In genomic region chr18:57859314-57859713, GRCh38 we compare ENCODE assay signal across 9 cellular contexts. TPM values are rescaled to one million over a fixed set of nuclear protein-coding genes. Genes with fewer than 3 reads are reported as not detected.
DNase-seq lines count a peak whose midpoint lies in the region; ATAC-seq and TF ChIP-seq lines count a peak whose summit lies in the region.
"Had no signal": no experiment of that assay in that cellular context is flagged by ENCODE, and none has a peak within 500 bp of the region (broad histone marks: within the 10 kb centered on the region; RNA-seq: fewer than 3 reads in every experiment).

No MANE protein-coding gene starts in this region.

- no peak overlapping the region for H3K27ac ChIP-seq in lower lobe of right lung

- H3K27ac Mint-ChIP-seq in Calu3 (ENCODE audit: unreplicated experiment): no peak overlapping the region
- H3K27ac Mint-ChIP-seq in activated B cell treated with CpG ODN at 0.5 μM for 24 hours: no peak overlapping the region

- H3K36me3 Mint-ChIP-seq in Calu3 (ENCODE audit: insufficient read depth, unreplicated experiment): no peaks in the 10 kb centered on the region
- H3K36me3 Mint-ChIP-seq in activated B cell treated with CpG ODN at 0.5 μM for 24 hours (ENCODE audit: low read depth): no peaks in the 10 kb centered on the region

- H3K4me1 Mint-ChIP-seq in Calu3 (ENCODE audit: low read depth, unreplicated experiment): peaks cover 15% of the 10 kb centered on the region
- no peaks in the 10 kb centered on the region for H3K4me1 Mint-ChIP-seq in activated B cell treated with CpG ODN at 0.5 μM for 24 hours

- TF ChIP-seq CTCF in Calu3 (IDR thresholded peaks at IDR 0.05; ENCODE audit: unreplicated experiment) (peak; percentile 36), activated B cell treated with CpG ODN at 0.5 μM for 24 hours (IDR thresholded peaks at IDR 0.05) (no peak), lower lobe of right lung (IDR thresholded peaks at IDR 0.05) (peak; percentile 40)

- ATAC-seq in GM18909 (IDR thresholded peaks at IDR 0.05; ENCODE audit: poor library complexity, unreplicated experiment) (peak; percentile 59), activated B cell treated with CpG ODN at 0.5 μM for 24 hours (ENCODE audit: low read depth) (peak; percentile 54), lower lobe of right lung (peak; percentile 58 to 66), GM21367 (IDR thresholded peaks at IDR 0.05; ENCODE audit: unreplicated experiment) (no peak)

- no peaks in the 10 kb centered on the region for H3K9me3 ChIP-seq in lower lobe of right lung

- no peaks in the 10 kb centered on the region for H3K27me3 ChIP-seq in lower lobe of right lung (ENCODE audit: low read depth)

- H3K4me3 Mint-ChIP-seq in Calu3 (ENCODE audit: low read depth, unreplicated experiment) (no peak overlapping the region), activated B cell treated with CpG ODN at 0.5 μM for 24 hours (no peak overlapping the region)

- intact Hi-C loops in Calu3 (cut with micrococcal nuclease; ENCODE audit: unreplicated experiment) (loop anchor here (10.0 kb wide), 1 partner anchor 145 kb away; no protein-coding TSS in a partner anchor), activated B cell treated with CpG ODN at 0.5 μM for 24 hours (cut with micrococcal nuclease) (loop anchor here (1.0 to 2.0 kb wide), 2 partner anchors 57 to 229 kb away; partner anchors contain the start of gene ATP8B1), lower lobe of right lung (cut with DNase I) (no loop called here)

- CTCF ChIA-PET in Calu3 (lab: Charles Lee): interaction anchor here (0.9 to 1.4 kb wide), 2 partner anchors 269 to 456 kb away, joined by 3 read pairs; no protein-coding TSS in a partner anchor
- CTCF ChIA-PET in activated B cell treated with CpG ODN at 0.5 μM for 24 hours (lab: Charles Lee): interaction anchor here (0.8 to 1.5 kb wide), 5 partner anchors 9 to 229 kb away, joined by 3 to 7 read pairs (median 3); no protein-coding TSS in a partner anchor

- no TSS peak for BruUV-seq in Calu3 (replicated peaks; lab: Mats Ljungman, UMichigan)

- DNase-seq in Calu3: peak; percentile 38
- DNase-seq in HT1080 (ENCODE audit: low read depth): peak; percentile 21
- no peak for DNase-seq in activated B cell treated with CpG ODN at 0.5 μM for 24 hours
- no peak for DNase-seq in lower lobe of right lung
- no peak for DNase-seq in DMS79 (lab: John Stamatoyannopoulos, UW)
- no peak for DNase-seq in cerebellar nuclear complex (lab: John Stamatoyannopoulos, UW)

- H3K4me3 ChIP-seq in lower lobe of right lung: no peak overlapping the region

- H3K27me3 Mint-ChIP-seq in Calu3 (ENCODE audit: unreplicated experiment) (no peaks in the 10 kb centered on the region), activated B cell treated with CpG ODN at 0.5 μM for 24 hours (peaks cover 2% of the 10 kb centered on the region)

- H3K4me1 ChIP-seq in lower lobe of right lung: no peaks in the 10 kb centered on the region

- H3K9me3 Mint-ChIP-seq in Calu3 (ENCODE audit: low read depth, unreplicated experiment) (no peaks in the 10 kb centered on the region), activated B cell treated with CpG ODN at 0.5 μM for 24 hours (no peaks in the 10 kb centered on the region)

- no peaks in the 10 kb centered on the region for H3K36me3 ChIP-seq in lower lobe of right lung

- POLR2A ChIA-PET in activated B cell treated with CpG ODN at 0.5 μM for 24 hours (lab: Charles Lee): interaction anchor here (1.8 kb wide), 1 partner anchor 229 kb away, joined by 5 read pairs; no protein-coding TSS in a partner anchor

RNA-seq across cellular contexts. Expression of gene ATP8B1, which starts 56.2 kb away (rescaled TPM):
- total RNA-seq in Calu3 (2022) (62.3 and 66.2 TPM in 2 replicates), activated B cell treated with CpG ODN at 0.5 μM for 24 hours (0.42 and 0.69 TPM in 2 replicates), lower lobe of right lung (27.2 TPM)
- 15.7 and 16.6 TPM in 2 replicates for total RNA-seq in HT1080 (2014; rRNA removed; shearing (Covaris generic))
- 20.7 and 25.9 TPM in 2 replicates for polyA plus RNA-seq in HT1080 (2015; cell fraction: cytosol; rRNA removed)
- polyA plus RNA-seq in HT1080 (2015; cell fraction: nucleus; rRNA removed): 35.7 and 38.5 TPM in 2 replicates
- total RNA-seq: mononuclear cell had no signal

Comparison
In these comparisons a context has a peak if more than half of its experiments do, and no peak if none do; other contexts are left out.
1. DNase-seq: peak in Calu3 (single experiment) and HT1080 (single experiment); none in activated B cell treated with CpG ODN at 0.5 μM for 24 hours (single experiment), lower lobe of right lung (single experiment), DMS79 (single experiment) and cerebellar nuclear complex (0 of 2).